ENCODE assay signal across 25 cellular contexts in the genomic region with DNA sequence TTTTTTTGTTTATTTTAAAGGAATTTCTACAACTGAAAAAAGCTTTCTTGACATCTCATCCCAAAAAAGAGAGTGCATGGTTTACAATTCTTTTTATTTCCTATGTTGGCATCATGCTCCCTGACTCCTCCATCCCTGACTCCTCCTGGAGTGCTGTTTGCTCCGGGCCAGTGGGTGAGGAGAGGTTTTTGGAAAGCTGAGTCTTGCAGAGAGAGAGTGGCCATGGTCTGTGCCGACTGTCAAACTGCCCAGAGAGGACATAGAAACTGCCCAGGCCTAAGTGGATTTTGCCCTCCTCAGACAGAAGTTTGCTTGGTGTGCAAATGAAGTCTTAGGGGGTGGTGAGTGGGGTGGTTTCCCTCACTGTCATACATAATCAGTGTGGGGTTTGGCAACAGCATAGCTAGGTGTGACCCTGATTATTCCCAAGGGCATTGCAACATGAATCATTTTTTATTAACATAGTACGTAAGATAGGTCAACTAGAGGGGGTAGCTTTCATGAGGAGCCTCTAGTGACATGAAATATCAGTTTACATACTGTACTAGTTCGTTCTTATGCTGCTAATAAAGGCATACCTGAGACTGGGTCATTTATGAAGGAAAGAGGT.
"Had no signal": no experiment of that assay in that cellular context is flagged by ENCODE, and none has a peak within 500 bp of the region (broad histone marks: within the 10 kb centered on the region; RNA-seq: fewer than 3 reads in every experiment).

No MANE protein-coding gene starts in this region.

- H3K4me3 Mint-ChIP-seq: mesothelial cell of epicardium; naive B cell; natural killer cell; stimulated activated memory B cell treated with anti-CD40 and anti-IgM and Interleukin-4, amounts not matched to agents 10 μg/mL and 1 μg/mL and 100 μg/mL, for 72 hours; stimulated activated naive CD8-positive, alpha-beta T cell treated with anti-CD3 and anti-CD28 coated beads, Interleukin-15, amount 100 ng/mL, for 72 hours had no signal

- H3K9me3 Mint-ChIP-seq: mesothelial cell of epicardium; naive B cell; natural killer cell; stimulated activated memory B cell treated with anti-CD40 and anti-IgM and Interleukin-4, amounts not matched to agents 10 μg/mL and 1 μg/mL and 100 μg/mL, for 72 hours; stimulated activated naive CD8-positive, alpha-beta T cell treated with anti-CD3 and anti-CD28 coated beads, Interleukin-15, amount 100 ng/mL, for 72 hours had no signal

- H3K4me1 Mint-ChIP-seq: naive B cell; natural killer cell; stimulated activated memory B cell treated with anti-CD40 and anti-IgM and Interleukin-4, amounts not matched to agents 10 μg/mL and 1 μg/mL and 100 μg/mL, for 72 hours; stimulated activated naive CD8-positive, alpha-beta T cell treated with anti-CD3 and anti-CD28 coated beads, Interleukin-15, amount 100 ng/mL, for 72 hours had no signal

- ATAC-seq: heart left ventricle; natural killer cell; right cardiac atrium; sciatic nerve; stimulated activated memory B cell treated with anti-CD40 and anti-IgM and Interleukin-4, amounts not matched to agents 10 μg/mL and 1 μg/mL and 100 μg/mL, for 72 hours; stimulated activated naive CD8-positive, alpha-beta T cell treated with anti-CD3 and anti-CD28 coated beads, Interleukin-15, amount 100 ng/mL, for 72 hours; upper lobe of right lung had no signal

- H3K4me3 ChIP-seq: heart left ventricle, left ventricle myocardium inferior, lung, ovary, spleen, transverse colon, upper lobe of right lung had no signal

- H3K36me3 Mint-ChIP-seq: mesothelial cell of epicardium; naive B cell; natural killer cell; stimulated activated memory B cell treated with anti-CD40 and anti-IgM and Interleukin-4, amounts not matched to agents 10 μg/mL and 1 μg/mL and 100 μg/mL, for 72 hours had no signal

- H3K27ac Mint-ChIP-seq: mesothelial cell of epicardium; naive B cell; natural killer cell; progenitor cell of endocrine pancreas; stimulated activated memory B cell treated with anti-CD40 and anti-IgM and Interleukin-4, amounts not matched to agents 10 μg/mL and 1 μg/mL and 100 μg/mL, for 72 hours; stimulated activated naive CD8-positive, alpha-beta T cell treated with anti-CD3 and anti-CD28 coated beads, Interleukin-15, amount 100 ng/mL, for 72 hours had no signal

- DNase-seq: heart left ventricle; islet precursor cell; left ventricle myocardium inferior; mesendoderm; naive B cell; natural killer cell; ovary; retina; right cardiac atrium; small intestine; spleen; stimulated activated CD4-positive, alpha-beta T cell treated with anti-CD3 and anti-CD28 coated beads, Interleukin-1b, Interleukin-23, amount 100 ng/mL, for 48 hours; stimulated activated CD4-positive, alpha-beta T cell treated with anti-CD3 and anti-CD28 coated beads, Interleukin-2, amount 100 ng/mL, for 48 hours; stimulated activated CD4-positive, alpha-beta T cell treated with anti-CD3 and anti-CD28 coated beads, Interleukin-4, amount 100 ng/mL, for 4 hours; stimulated activated CD8-positive, alpha-beta memory T cell treated with anti-CD3 and anti-CD28 coated beads, Interleukin-4, amount 100 ng/mL, for 48 hours; stimulated activated naive CD4-positive, alpha-beta T cell treated with Interleukin-2 at 50 U/mL for 16 hours; stimulated activated naive CD8-positive, alpha-beta T cell treated with anti-CD3 and anti-CD28 coated beads, Interleukin-15, amount 100 ng/mL, for 72 hours; substantia nigra; transverse colon; upper lobe of right lung had no signal

- H3K27me3 Mint-ChIP-seq: stimulated activated naive CD8-positive, alpha-beta T cell treated with anti-CD3 and anti-CD28 coated beads, Interleukin-15, amount 100 ng/mL, for 72 hours had no signal
